In genomic region chr12:91563011-91563410, GRCh38 we compare ENCODE assay signal across 25 cellular contexts.
DNase-seq lines count a peak whose midpoint lies in the region; ATAC-seq lines count a peak whose summit lies in the region.
"Had no signal": no experiment of that assay in that cellular context is flagged by ENCODE, and none has a peak within 500 bp of the region (broad histone marks: within the 10 kb centered on the region; RNA-seq: fewer than 3 reads in every experiment).

No MANE protein-coding gene starts in this region.

- H3K9ac ChIP-seq in GM23248, result no peak overlapping the region

- H3K4me1 ChIP-seq in GM23248 (ENCODE audit: insufficient read depth), result no peaks in the 10 kb centered on the region
- H3K4me1 ChIP-seq: Caco-2 had no signal

- H4K20me1 ChIP-seq in GM23248 (ENCODE audit: insufficient read depth), result no peaks in the 10 kb centered on the region

- 65 to 71% methylated on average over 3 of the region's 3 CpGs for WGBS in GM23248 (ENCODE audit: low coverage in 1 of 2, low lambda C conversion rate in 2 of 2, missing lambda C conversion rate in 2 of 2), 2 experiments

- H3K9me3 Mint-ChIP-seq in activated naive CD4-positive, alpha-beta T cell treated with anti-CD3 and anti-CD28 coated beads, Interleukin-2, amount 10 ng/mL, durations not matched to agents 7 days and 5 days, result peaks cover 9% of the 10 kb centered on the region
- peaks cover 2 to 7% of the 10 kb centered on the region in 2 donors for H3K9me3 Mint-ChIP-seq in effector memory CD8-positive, alpha-beta T cell
- H3K9me3 Mint-ChIP-seq in stimulated activated effector memory CD8-positive, alpha-beta T cell treated with anti-CD3 and anti-CD28 coated beads, Interleukin-12 subunit alpha, Interleukin-12 subunit beta, amount 100 ng/mL, for 72 hours, result peaks cover 11% of the 10 kb centered on the region
- H3K9me3 Mint-ChIP-seq: GM23338 had no signal

- no peaks in the 10 kb centered on the region for H3K9me3 ChIP-seq in GM23248 (ENCODE audit: low read depth)
- H3K9me3 ChIP-seq: Caco-2 had no signal

- no peak for ATAC-seq in effector memory CD8-positive, alpha-beta T cell (replicated peaks)
- ATAC-seq in stimulated activated effector memory CD8-positive, alpha-beta T cell treated with anti-CD3 and anti-CD28 coated beads, Interleukin-12 subunit alpha, Interleukin-12 subunit beta, amount 100 ng/mL, for 72 hours, result peak; percentile 73
- no peak for ATAC-seq in GM19328 (IDR thresholded peaks at IDR 0.05; ENCODE audit: unreplicated experiment)
- ATAC-seq: GM23338, left colon had no signal

- peak overlapping the region; percentile 44 for H3K27ac Mint-ChIP-seq in activated naive CD4-positive, alpha-beta T cell treated with anti-CD3 and anti-CD28 coated beads, Interleukin-2, amount 10 ng/mL, durations not matched to agents 7 days and 5 days
- peak overlapping the region; percentile 68 to 80 for H3K27ac Mint-ChIP-seq in effector memory CD8-positive, alpha-beta T cell
- H3K27ac Mint-ChIP-seq in stimulated activated effector memory CD8-positive, alpha-beta T cell treated with anti-CD3 and anti-CD28 coated beads, Interleukin-12 subunit alpha, Interleukin-12 subunit beta, amount 100 ng/mL, for 72 hours, result peak overlapping the region; percentile 2
- H3K27ac Mint-ChIP-seq: activated T-cell treated with anti-CD3 and anti-CD28 coated beads, Interleukin-2, amount 50 U/mL, for 24 hours; GM23338 had no signal

- H3K4me3 ChIP-seq in GM23248, result no peak overlapping the region
- H3K4me3 ChIP-seq: GM23338, thoracic aorta had no signal

- H3K4me2 ChIP-seq in GM23248 (ENCODE audit: unreplicated experiment), result no peak overlapping the region
- H3K4me2 ChIP-seq: GM23338 had no signal

- H3K9me2 ChIP-seq in GM23248 (ENCODE audit: insufficient read depth), result no peaks in the 10 kb centered on the region

- no peaks in the 10 kb centered on the region for H3K27me3 ChIP-seq in GM23248 (replicated peaks; ENCODE audit: insufficient read depth)

- no peak for DNase-seq in activated naive CD4-positive, alpha-beta T cell treated with anti-CD3 and anti-CD28 coated beads, Interleukin-2, amount 10 ng/mL, durations not matched to agents 7 days and 5 days
- no peak for DNase-seq in activated naive CD4-positive, alpha-beta T cell treated with anti-CD3 and anti-CD28 coated beads, Interleukin-2, amount 50 U/mL, for 16 hours
- DNase-seq in GM23248 (peak; percentile 26), KBM-7 (no peak)
- DNase-seq in effector memory CD8-positive, alpha-beta T cell, result no peak
- DNase-seq in stimulated activated effector memory CD8-positive, alpha-beta T cell treated with anti-CD3 and anti-CD28 coated beads, Interleukin-12 subunit alpha, Interleukin-12 subunit beta, amount 100 ng/mL, for 72 hours (ENCODE audit: low spot score in 2 of 2), result no peak
- DNase-seq: activated CD4-positive, CD25-positive, alpha-beta regulatory T cell treated with anti-CD3 and anti-CD28 coated beads, Interleukin-2, amount 50 U/mL, for 72 hours; activated CD8-positive, alpha-beta memory T cell treated with anti-CD3 and anti-CD28 coated beads for 24 hours; activated naive CD4-positive, alpha-beta T cell; activated T-cell treated with anti-CD3 and anti-CD28 coated beads, Interleukin-2, amount 50 U/mL, for 24 hours; aorta; Caco-2; GF-D8; hippocampal formation; left colon; NCI-H1105; NCI-H187; NCI-H446 treated with DMSO at 0.1 percent for 48 hours; NCI-H774; SHP77 treated with DMSO at 0.1 percent for 48 hours; stimulated activated naive CD8-positive, alpha-beta T cell treated with anti-CD3 and anti-CD28 coated beads, Interleukin-15, Interleukin-2, amounts not matched to agents 100 U/mL and 50 U/mL, for 24 hours had no signal

- H3K27me3 Mint-ChIP-seq in activated naive CD4-positive, alpha-beta T cell treated with anti-CD3 and anti-CD28 coated beads, Interleukin-2, amount 10 ng/mL, durations not matched to agents 7 days and 5 days, result no peaks in the 10 kb centered on the region
- no peaks in the 10 kb centered on the region for H3K27me3 Mint-ChIP-seq in effector memory CD8-positive, alpha-beta T cell
- H3K27me3 Mint-ChIP-seq: activated T-cell treated with anti-CD3 and anti-CD28 coated beads, Interleukin-2, amount 50 U/mL, for 24 hours had no signal

- H3K4me1 Mint-ChIP-seq in activated naive CD4-positive, alpha-beta T cell treated with anti-CD3 and anti-CD28 coated beads, Interleukin-2, amount 10 ng/mL, durations not matched to agents 7 days and 5 days, result peaks cover 18% of the 10 kb centered on the region
- peaks cover 10 to 13% of the 10 kb centered on the region in 2 donors for H3K4me1 Mint-ChIP-seq in effector memory CD8-positive, alpha-beta T cell (ENCODE audit: low read depth in 2 of 2)
- H3K4me1 Mint-ChIP-seq in stimulated activated effector memory CD8-positive, alpha-beta T cell treated with anti-CD3 and anti-CD28 coated beads, Interleukin-12 subunit alpha, Interleukin-12 subunit beta, amount 100 ng/mL, for 72 hours, result peaks cover 14% of the 10 kb centered on the region

- H3K36me3 ChIP-seq in GM23248 (ENCODE audit: low read depth), result no peaks in the 10 kb centered on the region
- H3K36me3 ChIP-seq: thoracic aorta had no signal

- H3K79me2 ChIP-seq in GM23248 (ENCODE audit: insufficient read depth), result no peaks in the 10 kb centered on the region

- H2AFZ ChIP-seq in GM23248, result no peak overlapping the region
- H2AFZ ChIP-seq: GM23338 had no signal

- H3K36me3 Mint-ChIP-seq in activated naive CD4-positive, alpha-beta T cell treated with anti-CD3 and anti-CD28 coated beads, Interleukin-2, amount 10 ng/mL, durations not matched to agents 7 days and 5 days, result peaks cover 3% of the 10 kb centered on the region
- no peaks in the 10 kb centered on the region for H3K36me3 Mint-ChIP-seq in effector memory CD8-positive, alpha-beta T cell (ENCODE audit: insufficient read depth)
- H3K36me3 Mint-ChIP-seq in stimulated activated effector memory CD8-positive, alpha-beta T cell treated with anti-CD3 and anti-CD28 coated beads, Interleukin-12 subunit alpha, Interleukin-12 subunit beta, amount 100 ng/mL, for 72 hours, result no peaks in the 10 kb centered on the region

- in situ Hi-C loops in GM23248 (cut with MboI) (no loop called here), KBM-7 (cut with MboI; ENCODE audit: low pct_unique_long_range_greater_than_20kb, low sequenced_read_pairs) (no loop called here)

- H3K4me3 Mint-ChIP-seq in activated naive CD4-positive, alpha-beta T cell treated with anti-CD3 and anti-CD28 coated beads, Interleukin-2, amount 10 ng/mL, durations not matched to agents 7 days and 5 days, result no peak overlapping the region
- H3K4me3 Mint-ChIP-seq in effector memory CD8-positive, alpha-beta T cell, result peak overlapping the region; percentile 47 to 69
- H3K4me3 Mint-ChIP-seq in stimulated activated effector memory CD8-positive, alpha-beta T cell treated with anti-CD3 and anti-CD28 coated beads, Interleukin-12 subunit alpha, Interleukin-12 subunit beta, amount 100 ng/mL, for 72 hours, result no peak overlapping the region
- H3K4me3 Mint-ChIP-seq: activated T-cell treated with anti-CD3 and anti-CD28 coated beads, Interleukin-2, amount 50 U/mL, for 24 hours; GM23338; neural crest cell had no signal

- CTCF ChIA-PET in activated naive CD4-positive, alpha-beta T cell treated with anti-CD3 and anti-CD28 coated beads, Interleukin-2, amount 10 ng/mL, durations not matched to agents 7 days and 5 days (lab: Charles Lee), result interaction anchor here (1.7 kb wide), 1 partner anchor 249 kb away, joined by 3 read pairs; no protein-coding TSS in a partner anchor

- no peaks in the 10 kb centered on the region for H3F3A ChIP-seq in GM23248 (ENCODE audit: insufficient read depth)

- H3K27ac ChIP-seq in GM23248, result no peak overlapping the region
- H3K27ac ChIP-seq: thoracic aorta had no signal

Comparison
In these comparisons a context has a peak if more than half of its experiments do, and no peak if none do; other contexts are left out.
1. H3K27ac Mint-ChIP-seq: peak in every context shown above with its lines; median percentile 74 in effector memory CD8-positive, alpha-beta T cell; 44 in activated naive CD4-positive, alpha-beta T cell treated with anti-CD3 and anti-CD28 coated beads, Interleukin-2, amount 10 ng/mL, durations not matched to agents 7 days and 5 days; 2 in stimulated activated effector memory CD8-positive, alpha-beta T cell treated with anti-CD3 and anti-CD28 coated beads, Interleukin-12 subunit alpha, Interleukin-12 subunit beta, amount 100 ng/mL, for 72 hours.
2. H3K4me3 Mint-ChIP-seq: peak in effector memory CD8-positive, alpha-beta T cell (2 of 2); none in activated naive CD4-positive, alpha-beta T cell treated with anti-CD3 and anti-CD28 coated beads, Interleukin-2, amount 10 ng/mL, durations not matched to agents 7 days and 5 days (single experiment) and stimulated activated effector memory CD8-positive, alpha-beta T cell treated with anti-CD3 and anti-CD28 coated beads, Interleukin-12 subunit alpha, Interleukin-12 subunit beta, amount 100 ng/mL, for 72 hours (single experiment).